Comparison of ENCODE assay signal across 31 cellular contexts in the genomic region with DNA sequence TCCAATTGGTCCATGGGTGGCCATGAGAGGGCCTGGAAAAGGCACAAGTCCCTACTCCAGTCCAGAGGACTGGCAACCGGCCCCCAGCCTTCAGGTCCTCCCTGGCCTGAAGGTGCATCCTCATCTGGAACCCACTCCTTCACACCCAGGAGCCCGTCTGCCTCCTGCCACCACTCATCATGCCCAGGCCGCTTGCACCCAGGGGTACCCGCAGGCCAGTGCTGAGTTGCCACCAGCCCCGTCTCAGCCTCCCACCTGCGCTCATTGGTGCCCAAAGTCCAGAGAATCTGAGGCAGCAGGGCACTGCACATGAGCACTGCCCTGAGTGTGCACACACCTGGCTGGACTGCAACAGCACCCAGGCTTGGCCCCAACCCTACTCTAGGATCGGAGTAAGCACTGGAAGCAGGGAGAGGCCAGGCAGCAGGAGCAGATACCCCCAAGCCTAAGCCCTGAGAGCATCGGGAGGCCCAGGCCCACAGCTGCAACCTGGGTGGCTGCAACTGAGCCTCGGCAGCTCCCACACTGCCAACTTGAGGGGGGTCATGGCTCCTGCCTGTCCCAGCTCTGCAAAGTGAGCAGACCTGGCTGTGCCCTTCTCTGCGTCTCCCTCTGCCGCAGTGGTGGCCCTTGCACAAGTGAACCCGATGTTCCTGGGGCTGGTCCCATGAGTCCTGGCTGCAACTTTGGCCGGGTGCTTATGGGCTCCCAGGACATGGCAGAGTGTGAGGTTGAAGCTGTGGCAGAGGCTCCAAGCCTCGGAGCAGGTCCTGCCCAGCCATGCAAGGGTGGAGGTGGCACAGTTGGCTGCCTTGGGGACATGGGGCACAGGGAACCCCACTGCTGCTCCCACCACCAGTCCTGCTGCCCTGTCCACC. TPM values are rescaled to one million over a fixed set of nuclear protein-coding genes. Genes with fewer than 3 reads are reported as not detected.
A peak's percentile ranks its signal among the peaks of the same experiment; 100 is the strongest.
DNase-seq lines count a peak whose midpoint lies in the region; ATAC-seq, FAIRE-seq and TF ChIP-seq lines count a peak whose summit lies in the region.
"Had no signal": no experiment of that assay in that cellular context is flagged by ENCODE, and none has a peak within 500 bp of the region (broad histone marks: within the 10 kb centered on the region; RNA-seq: fewer than 3 reads in every experiment).

No MANE protein-coding gene starts in this region.

- TF ChIP-seq POLR2A in spleen (IDR thresholded peaks at IDR 0.05) (no peak), HepG2 (IDR thresholded peaks at IDR 0.05; ENCODE audit: insufficient read depth in 1 of 2, low read depth in 2 of 2, low read length in 2 of 2) (no peak)

- no peaks in the 10 kb centered on the region for H3K4me1 ChIP-seq in spleen
- H3K4me1 ChIP-seq in upper lobe of right lung, result no peaks in the 10 kb centered on the region
- no peaks in the 10 kb centered on the region for H3K4me1 ChIP-seq in HepG2 (ENCODE audit: insufficient read depth, low read length)
- H3K4me1 ChIP-seq: A549, Caco-2, HAP-1 had no signal

- no peaks in the 10 kb centered on the region for H3K27me3 ChIP-seq in spleen (replicated peaks in 1 of 7)
- H3K27me3 ChIP-seq in upper lobe of right lung, result no peaks in the 10 kb centered on the region
- H3K27me3 ChIP-seq in HepG2 (ENCODE audit: control insufficient read depth in 1 of 2, insufficient read depth in 2 of 2, low read length in 2 of 2), result peaks cover 3 to 34% of the 10 kb centered on the region in 2 experiments; a peak in 4 of 5 replicates

- H3K36me3 ChIP-seq in spleen, result no peaks in the 10 kb centered on the region
- no peaks in the 10 kb centered on the region for H3K36me3 ChIP-seq in upper lobe of right lung
- no peaks in the 10 kb centered on the region for H3K36me3 ChIP-seq in HepG2 (replicated peaks in 1 of 2; ENCODE audit: control insufficient read depth in 1 of 2, insufficient read depth in 2 of 2, low read length in 2 of 2)
- H3K36me3 ChIP-seq: HAP-1 had no signal

- TF ChIP-seq CTCF in coronary artery (IDR thresholded peaks at IDR 0.05) (no peak), spleen (IDR thresholded peaks at IDR 0.05 in 8 of 11, conservative IDR thresholded peaks at IDR 0.05 in 3 of 11) (no peak), upper lobe of right lung (IDR thresholded peaks at IDR 0.05) (no peak), HepG2 (CRISPR knock-in tag; IDR thresholded peaks at IDR 0.05) (no peak)

- 86 to 92% (median 89%) methylated on average over 8 to 14 of the region's 14 CpGs for WGBS in spleen, 5 donors
- 0% methylated on average over 1 of the region's 14 CpGs for WGBS in HepG2 (ENCODE audit: low lambda C conversion rate)

- no peak for TF ChIP-seq RAD21 in HepG2 (CRISPR knock-in tag; IDR thresholded peaks at IDR 0.05)

- no peak overlapping the region for H3K9ac ChIP-seq in HepG2 (ENCODE audit: insufficient read depth, low read depth, low read length)

- BruUV-seq in HepG2 (replicated peaks; lab: Mats Ljungman, UMichigan), result no TSS peak

- DNase-seq in coronary artery (ENCODE audit: low spot score) (peak; percentile 59), mesenteric fat pad (ENCODE audit: low spot score) (peak; percentile 76), spleen (peak; percentile 58), upper lobe of right lung (no peak), DMS53 (lab: John Stamatoyannopoulos, UW) (no peak), HepG2 (ENCODE audit: low spot score) (no peak)
- DNase-seq: AML-193, C1 segment of cervical spinal cord, Caco-2, DMS79, EL, GDM1, NCI-H1048, NCI-H1417, NCI-H1694, NCI-H2081 treated with DMSO at 0.1 percent for 48 hours, NCI-H2171, NCI-H226, NCI-H510A, NCI-H69, SHP77 treated with DMSO at 0.1 percent for 48 hours had no signal

- TF ChIP-seq EP300 in HepG2 (IDR thresholded peaks at IDR 0.05; ENCODE audit: low read depth in 2 of 2, low read length in 2 of 2) (no peak), HepG2 (CRISPR knock-in tag; IDR thresholded peaks at IDR 0.05; ENCODE audit: borderline replicate concordance) (no peak)

- no peaks in the 10 kb centered on the region for H3K9me3 ChIP-seq in spleen
- H3K9me3 ChIP-seq in upper lobe of right lung, result no peaks in the 10 kb centered on the region
- H3K9me3 ChIP-seq in HepG2 (ENCODE audit: low read length), result no peaks in the 10 kb centered on the region
- H3K9me3 ChIP-seq: A549, Caco-2, HAP-1 had no signal

- H3K27ac ChIP-seq in coronary artery (no peak overlapping the region), spleen (no peak overlapping the region), upper lobe of right lung (no peak overlapping the region), HepG2 (ENCODE audit: extremely low read length, insufficient read depth, low read length) (no peak overlapping the region)
- H3K27ac ChIP-seq: A549, HL-60, RWPE1, SK-N-MC had no signal

- no peak overlapping the region for H3K4me2 ChIP-seq in HepG2 (ENCODE audit: low read depth, low read length)
- H3K4me2 ChIP-seq: A549, GM23338 had no signal

- no peaks in the 10 kb centered on the region for H3K79me2 ChIP-seq in HepG2 (ENCODE audit: insufficient read depth, low read length)

- CTCF ChIA-PET in HepG2 (lab: Yijun Ruan, JAX; ENCODE audit: low intra/inter-chr PET ratio, low total read pairs), result no interaction called here

- no peak for FAIRE-seq in HepG2 (lab: Jason Lieb, UNC)
- FAIRE-seq: A549, GM12878 had no signal

- POLR2A ChIA-PET in HepG2 (lab: Yijun Ruan, JAX), result no interaction called here

- H3K4me3 ChIP-seq in coronary artery (no peak overlapping the region), spleen (no peak overlapping the region), upper lobe of right lung (no peak overlapping the region), HepG2 (replicated peaks in 1 of 3; ENCODE audit: insufficient read depth in 1 of 3, low read depth in 2 of 3, low read length in 3 of 3) (no peak overlapping the region)
- H3K4me3 ChIP-seq: A549, GM12878, GM23338, HAP-1, SK-N-MC had no signal

- ATAC-seq in upper lobe of right lung (peak; percentile 17), HG02759 (IDR thresholded peaks at IDR 0.05; ENCODE audit: unreplicated experiment) (no peak), HepG2 (no peak)
- ATAC-seq: A549; CD8-positive, alpha-beta T cell; GM12878; GM23338; Panc1 had no signal

- in situ Hi-C loops in HepG2 (cut with HindIII; ENCODE audit: extremely low pct_ligation_motif_present, low pct_unique_long_range_greater_than_20kb), result no loop called here

- H2AFZ ChIP-seq in HepG2 (ENCODE audit: low read length), result no peak overlapping the region
- H2AFZ ChIP-seq: GM23338 had no signal

- intact Hi-C loops in spleen (cut with DNase I; ENCODE audit: low total_unique reads), result no loop called here
- intact Hi-C loops in upper lobe of right lung (cut with DNase I), result no loop called here
- intact Hi-C loops in HepG2 (cut with micrococcal nuclease; ENCODE audit: unreplicated experiment), result no loop called here

- no peaks in the 10 kb centered on the region for H4K20me1 ChIP-seq in HepG2 (ENCODE audit: insufficient read depth, low read length)

TF ChIP-seq in HepG2, 621 proteins besides CTCF, POLR2A, EP300 and RAD21 (continues in another document):
- TF ChIP-seq HOXA5 (CRISPR knock-in tag; IDR thresholded peaks at IDR 0.05), result no peak
- TF ChIP-seq SP4 (CRISPR knock-in tag; IDR thresholded peaks at IDR 0.05), result no peak
- TF ChIP-seq SMARCC2 (IDR thresholded peaks at IDR 0.05), result no peak
- TF ChIP-seq ZNF274 (CRISPR knock-in tag; IDR thresholded peaks at IDR 0.05), result no peak
- TF ChIP-seq, protein P1, sequence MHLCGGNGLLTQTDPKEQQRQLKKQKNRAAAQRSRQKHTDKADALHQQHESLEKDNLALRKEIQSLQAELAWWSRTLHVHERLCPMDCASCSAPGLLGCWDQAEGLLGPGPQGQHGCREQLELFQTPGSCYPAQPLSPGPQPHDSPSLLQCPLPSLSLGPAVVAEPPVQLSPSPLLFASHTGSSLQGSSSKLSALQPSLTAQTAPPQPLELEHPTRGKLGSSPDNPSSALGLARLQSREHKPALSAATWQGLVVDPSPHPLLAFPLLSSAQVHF (CRISPR knock-in tag; IDR thresholded peaks at IDR 0.05), result no peak
- TF ChIP-seq ZNF644 (CRISPR knock-in tag; IDR thresholded peaks at IDR 0.05; ENCODE audit: low read depth), result no peak
- TF ChIP-seq TOE1 (CRISPR knock-in tag; IDR thresholded peaks at IDR 0.05), result no peak
- TF ChIP-seq SP5 (CRISPR knock-in tag; IDR thresholded peaks at IDR 0.05; ENCODE audit: borderline replicate concordance, low read depth), result no peak
- TF ChIP-seq SNAI1 (CRISPR knock-in tag; IDR thresholded peaks at IDR 0.05; ENCODE audit: borderline replicate concordance), result no peak

RNA-seq across cellular contexts. Expression of gene TCERG1L, which starts 44.3 kb away (rescaled TPM):
- total RNA-seq in mesenteric fat pad, result not detected
- total RNA-seq in spleen, result 1 to 10 TPM in 1 of 7 donors, under 1 TPM in 4, not detected in 2; 0.17 to 1.2 (median 0.38) TPM
- under 1 TPM in 2 of 3 donors, not detected in 1; 0.03 to 0.11 TPM for polyA plus RNA-seq in spleen
- not detected for total RNA-seq in upper lobe of right lung
- not detected in 2 replicates for total RNA-seq in HepG2 (2016; rRNA removed; fragmentation: Illumina TruSeq; extraction: Trizol)
- total RNA-seq in HepG2 (2016; cell fraction: cytosol; rRNA removed; fragmentation: Illumina TruSeq; extraction: Trizol; ENCODE audit: low read depth), result not detected in 2 replicates
- total RNA-seq in HepG2 (2016; cell fraction: insoluble cytoplasmic fraction; rRNA removed; fragmentation: Illumina TruSeq; extraction: Trizol), result not detected in 2 replicates
- total RNA-seq in HepG2 (2016; cell fraction: membrane; rRNA removed; fragmentation: Illumina TruSeq; extraction: Trizol), result not detected in 2 replicates
- total RNA-seq in HepG2 (2016; cell fraction: nucleus; rRNA removed; fragmentation: Illumina TruSeq; extraction: Trizol), result not detected in 2 replicates
- polyA plus RNA-seq in HepG2 (2011; rRNA removed), result not detected in 2 replicates
- 0.01 TPM in 1 of 2 replicates, not detected in the other for polyA plus RNA-seq in HepG2 (2011; cell fraction: cytosol; rRNA removed)
- polyA plus RNA-seq in HepG2 (2011; cell fraction: nucleus; rRNA removed), result not detected in 2 replicates
- not detected in 2 replicates for polyA plus RNA-seq in HepG2 (2012)
- polyA plus RNA-seq in HepG2 (2016; cell fraction: cytosol; fragmentation: Illumina TruSeq; extraction: Trizol; ENCODE audit: low read depth), result not detected in 2 replicates
- not detected in 2 replicates for polyA plus RNA-seq in HepG2 (2016; cell fraction: insoluble cytoplasmic fraction; fragmentation: Illumina TruSeq; extraction: Trizol; ENCODE audit: low read depth)
- polyA plus RNA-seq in HepG2 (2016; cell fraction: membrane; fragmentation: Illumina TruSeq; extraction: Trizol; ENCODE audit: low read depth), result not detected in 2 replicates
- polyA plus RNA-seq in HepG2 (2016; cell fraction: nucleus; fragmentation: Illumina TruSeq; extraction: Trizol; ENCODE audit: insufficient read depth, low read depth), result not detected in 2 replicates
- not detected in 2 replicates for polyA minus RNA-seq in HepG2 (2011; rRNA and poly(A)+ RNA removed; ENCODE audit: low replicate concordance)
- polyA minus RNA-seq in HepG2 (2011; cell fraction: cytosol; rRNA and poly(A)+ RNA removed), result not detected in 2 replicates
- not detected in 2 replicates for polyA minus RNA-seq in HepG2 (2011; cell fraction: nucleus; rRNA and poly(A)+ RNA removed)
- total RNA-seq: Caco-2, GM12878 had no signal
- polyA plus RNA-seq: A549, GM12878 had no signal

Comparison
In these comparisons a context has a peak if more than half of its experiments do, and no peak if none do; other contexts are left out.
1. DNase-seq: peak in coronary artery (single experiment), mesenteric fat pad (single experiment) and spleen (single experiment); none in upper lobe of right lung (single experiment), DMS53 (single experiment) and HepG2 (single experiment).